In genomic region chr3:32359766-32360513, GRCh38 we compare ENCODE assay signal across 1 cellular context.
TF ChIP-seq lines count a peak whose summit lies in the region.

No MANE protein-coding gene starts in this region.

TF ChIP-seq in WTC11, 78 proteins besides CTCF, POLR2A, EP300 and RAD21:
- TF ChIP-seq USF2 (CRISPR knock-in tag; IDR thresholded peaks at IDR 0.05) (0 out of 2 replicates have a peak, but pooled peaks have one; percentile 12), JAZF1 (CRISPR knock-in tag; IDR thresholded peaks at IDR 0.05) (no peak), GTF2I (CRISPR knock-in tag; conservative IDR thresholded peaks at IDR 0.05) (peak; percentile 97)
